17 cellular contexts compared by ENCODE assay signal in the genomic region with DNA sequence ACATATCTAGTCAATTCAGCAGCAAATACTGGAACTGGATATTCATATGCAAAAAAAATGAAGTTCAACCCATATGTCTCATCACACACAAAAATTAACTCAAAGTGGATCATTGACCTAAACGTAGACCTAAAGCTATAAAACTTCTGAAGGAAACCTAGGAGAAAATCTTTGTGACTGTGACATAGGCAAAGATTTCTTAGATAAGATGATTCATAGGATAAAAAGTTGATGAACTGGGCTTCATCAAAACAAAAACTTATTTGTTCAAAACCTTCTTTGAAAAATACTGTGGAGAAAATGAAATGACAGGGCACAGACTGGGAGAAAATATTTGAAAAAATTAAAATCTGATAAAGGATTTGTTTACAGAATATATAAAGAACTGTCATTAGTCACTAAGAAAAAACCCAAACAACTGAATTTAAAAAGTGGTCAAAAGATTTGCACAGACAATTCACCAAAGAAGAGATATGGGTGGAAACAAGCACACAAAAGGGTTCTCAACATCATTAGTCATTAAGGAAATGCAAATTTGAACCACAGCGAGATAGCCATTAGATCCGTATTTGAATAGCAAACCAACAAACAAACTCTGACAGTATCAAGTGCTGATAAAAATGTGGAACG.
A peak's percentile ranks its signal among the peaks of the same experiment; 100 is the strongest.
DNase-seq lines count a peak whose midpoint lies in the region; ATAC-seq and TF ChIP-seq lines count a peak whose summit lies in the region.
"Had no signal": no experiment of that assay in that cellular context is flagged by ENCODE, and none has a peak within 500 bp of the region (broad histone marks: within the 10 kb centered on the region; RNA-seq: fewer than 3 reads in every experiment).

No MANE protein-coding gene starts in this region.

- H3K4ac ChIP-seq in mesenchymal stem cell (ENCODE audit: low read depth in 1 of 2, low read length in 2 of 2) (no peak overlapping the region), neuronal stem cell (ENCODE audit: low read length) (no peak overlapping the region)

- no peak for TF ChIP-seq CTCF in WTC11 (IDR thresholded peaks at IDR 0.05)

- POLR2A ChIA-PET in WTC11 (lab: Charles Lee), result no interaction called here

- H4K91ac ChIP-seq in mesenchymal stem cell (ENCODE audit: low read length), result no peak overlapping the region
- no peak overlapping the region for H4K91ac ChIP-seq in neuronal stem cell (ENCODE audit: low read depth, low read length, poor library complexity)

- ATAC-seq in WTC11, result no peak

- H3K9ac ChIP-seq in HUES6 (ENCODE audit: low read length) (no peak overlapping the region), mesenchymal stem cell (ENCODE audit: low read length) (no peak overlapping the region), neuronal stem cell (ENCODE audit: low read depth, low read length, poor library complexity) (no peak overlapping the region)

- H3K9me3 ChIP-seq in HUES6 (ENCODE audit: control insufficient read depth, insufficient read depth, low read depth, low read length), result no peaks in the 10 kb centered on the region
- H3K9me3 ChIP-seq in mesenchymal stem cell (ENCODE audit: control insufficient read depth, low read length), result no peaks in the 10 kb centered on the region
- H3K9me3 ChIP-seq in neuronal stem cell (replicated peaks in 1 of 2; ENCODE audit: control insufficient read depth in 2 of 2, insufficient read depth in 1 of 2, low read depth in 1 of 2, low read length in 2 of 2), result no peaks in the 10 kb centered on the region

- H2AK5ac ChIP-seq in mesenchymal stem cell (ENCODE audit: low read length, severe bottlenecking), result no peak overlapping the region
- no peak overlapping the region for H2AK5ac ChIP-seq in neuronal stem cell (ENCODE audit: low read depth, low read length)

- H3K27ac ChIP-seq in HUES6 (ENCODE audit: low read depth, low read length) (peak overlapping the region; percentile 53), mesenchymal stem cell (ENCODE audit: low read length, poor library complexity, severe bottlenecking) (no peak overlapping the region), neuronal stem cell (replicated peaks; ENCODE audit: low read length) (no peak overlapping the region)

- H2BK15ac ChIP-seq in mesenchymal stem cell (ENCODE audit: low read depth, poor library complexity, severe bottlenecking) (no peak overlapping the region), neuronal stem cell (ENCODE audit: low read length) (no peak overlapping the region)

- H3K23ac ChIP-seq in mesenchymal stem cell (ENCODE audit: low read length in 2 of 2), result no peak overlapping the region
- no peak overlapping the region for H3K23ac ChIP-seq in neuronal stem cell (ENCODE audit: low read depth, low read length, poor library complexity)

- H2BK5ac ChIP-seq in mesenchymal stem cell (ENCODE audit: low read depth, low read length, poor library complexity, severe bottlenecking) (no peak overlapping the region), neuronal stem cell (ENCODE audit: low read length) (no peak overlapping the region)

- H3K9me3 Mint-ChIP-seq in WTC11, result no peaks in the 10 kb centered on the region
- H3K9me3 Mint-ChIP-seq: CD4-positive, alpha-beta T cell had no signal

- H3K4me2 ChIP-seq in mesenchymal stem cell (ENCODE audit: low read length, poor library complexity, severe bottlenecking) (no peak overlapping the region), neuronal stem cell (ENCODE audit: insufficient read depth, low read length, poor library complexity, severe bottlenecking) (no peak overlapping the region)

- H3K36me3 ChIP-seq in HUES6 (ENCODE audit: control insufficient read depth, insufficient read depth, low read length), result peaks cover 48% of the 10 kb centered on the region
- peaks cover 18 to 67% of the 10 kb centered on the region in 2 experiments for H3K36me3 ChIP-seq in mesenchymal stem cell (ENCODE audit: control insufficient read depth in 1 of 2, insufficient read depth in 2 of 2, low read depth in 1 of 2, low read length in 2 of 2)
- peaks cover 0 to 2% of the 10 kb centered on the region in 2 donors for H3K36me3 ChIP-seq in neuronal stem cell (replicated peaks in 1 of 2; ENCODE audit: control insufficient read depth in 2 of 2, insufficient read depth in 2 of 2, low read length in 2 of 2)

- 53% methylated on average over 3 of the region's 4 CpGs for WGBS in mesenchymal stem cell
- no CpG with 5 or more reads among the region's 4 CpGs for WGBS in neuronal stem cell (ENCODE audit: extremely low coverage in 2 of 2, insufficient read length in 2 of 2, insufficient replicate concordance in 1 of 2), 2 donors

- H3K4me1 Mint-ChIP-seq in WTC11, result peaks cover 58% of the 10 kb centered on the region
- H3K4me1 Mint-ChIP-seq: B cell had no signal

- H3K79me1 ChIP-seq in mesenchymal stem cell (replicated peaks; ENCODE audit: low read length, poor library complexity, severe bottlenecking) (peaks cover 29% of the 10 kb centered on the region), neuronal stem cell (ENCODE audit: low read depth, low read length) (peaks cover 2% of the 10 kb centered on the region)

- no peaks in the 10 kb centered on the region for H3K27me3 ChIP-seq in HUES6 (ENCODE audit: control insufficient read depth, insufficient read depth, low read length)
- H3K27me3 ChIP-seq in mesenchymal stem cell (ENCODE audit: control insufficient read depth in 1 of 2, insufficient read depth in 1 of 2, low read length in 2 of 2), result no peaks in the 10 kb centered on the region
- H3K27me3 ChIP-seq in neuronal stem cell (ENCODE audit: control insufficient read depth in 3 of 3, insufficient read depth in 3 of 3, low read depth in 1 of 3, low read length in 3 of 3), result no peaks in the 10 kb centered on the region

- H4K8ac ChIP-seq in mesenchymal stem cell (ENCODE audit: low read length), result no peak overlapping the region
- H4K8ac ChIP-seq in neuronal stem cell (ENCODE audit: low read depth, low read length), result no peak overlapping the region

- H3K36me3 Mint-ChIP-seq in WTC11, result peaks cover 35% of the 10 kb centered on the region

- intact Hi-C loops in posterior cingulate gyrus (cut with DNase I), result no loop called here

- H2BK120ac ChIP-seq in mesenchymal stem cell (ENCODE audit: low read depth, low read length) (no peak overlapping the region), neuronal stem cell (ENCODE audit: low read depth, low read length) (no peak overlapping the region)

- CTCF ChIA-PET in WTC11 (lab: Charles Lee), result interaction anchor here (1.9 kb wide), 1 partner anchor 77 kb away, joined by 6 read pairs; no protein-coding TSS in a partner anchor

- H3K4me3 ChIP-seq in HUES6 (ENCODE audit: low read depth, low read length) (no peak overlapping the region), mesenchymal stem cell (ENCODE audit: insufficient read depth in 1 of 2, low read depth in 1 of 2, low read length in 2 of 2) (no peak overlapping the region), neuronal stem cell (ENCODE audit: low read length in 2 of 2) (no peak overlapping the region)

- H3K27me3 Mint-ChIP-seq in WTC11 (ENCODE audit: low read depth), result no peaks in the 10 kb centered on the region

- 0 out of 2 replicates have a peak overlapping the region, but pooled peaks have one; percentile 86 for H3K27ac Mint-ChIP-seq in WTC11
- H3K27ac Mint-ChIP-seq: B cell; CD4-positive, alpha-beta T cell had no signal

- H2BK12ac ChIP-seq in mesenchymal stem cell (ENCODE audit: low read length in 2 of 2) (no peak overlapping the region), neuronal stem cell (ENCODE audit: low read length) (no peak overlapping the region)

- no peak overlapping the region for H3K4me3 Mint-ChIP-seq in WTC11
- H3K4me3 Mint-ChIP-seq: B cell; CD4-positive, alpha-beta T cell had no signal

- H3K18ac ChIP-seq in mesenchymal stem cell (ENCODE audit: low read depth in 1 of 2, low read length in 2 of 2) (no peak overlapping the region), neuronal stem cell (ENCODE audit: low read length) (no peak overlapping the region)

- DNase-seq in EH (ENCODE audit: low read depth) (peak; percentile 71), WTC11 (ENCODE audit: low spot score) (no peak), mesenchymal stem cell (peak; percentile 80), posterior cingulate gyrus (no peak), DMS79 (lab: John Stamatoyannopoulos, UW) (no peak), neuronal stem cell (ENCODE audit: low spot score) (no peak)
- DNase-seq: ACHN; CD4-positive, alpha-beta T cell; DMS79 treated with DMSO at 0.1 percent for 48 hours; HCEC 1CT; NCI-H146; NCI-H2227 treated with DMSO at 0.1 percent for 48 hours; NCI-H69; NK-92 treated with Interleukin-12 subunit alpha and Interleukin-12 subunit beta, amount 100 ng/mL, for 24 hours; OCI-M1 had no signal

- H2AFZ ChIP-seq in mesenchymal stem cell (ENCODE audit: low read depth, low read length), result no peak overlapping the region
- H2AFZ ChIP-seq in neuronal stem cell (ENCODE audit: low read length), result no peak overlapping the region

- peaks cover 43% of the 10 kb centered on the region for H3K4me1 ChIP-seq in HUES6 (ENCODE audit: control insufficient read depth, insufficient read depth, low read length)
- H3K4me1 ChIP-seq in mesenchymal stem cell (ENCODE audit: control insufficient read depth, insufficient read depth, low read depth, low read length), result peaks cover 8% of the 10 kb centered on the region
- H3K4me1 ChIP-seq in neuronal stem cell (ENCODE audit: control insufficient read depth in 2 of 2, insufficient read depth in 1 of 2, low read depth in 1 of 2, low read length in 2 of 2), result peaks cover 5 to 13% of the 10 kb centered on the region in 2 donors

- H3K14ac ChIP-seq in mesenchymal stem cell (ENCODE audit: low read length in 2 of 2), result no peak overlapping the region
- no peak overlapping the region for H3K14ac ChIP-seq in neuronal stem cell (ENCODE audit: low read length)

TF ChIP-seq in WTC11, 78 proteins besides CTCF, POLR2A, EP300 and RAD21 (continues in another document):
- TF ChIP-seq, protein P1, sequence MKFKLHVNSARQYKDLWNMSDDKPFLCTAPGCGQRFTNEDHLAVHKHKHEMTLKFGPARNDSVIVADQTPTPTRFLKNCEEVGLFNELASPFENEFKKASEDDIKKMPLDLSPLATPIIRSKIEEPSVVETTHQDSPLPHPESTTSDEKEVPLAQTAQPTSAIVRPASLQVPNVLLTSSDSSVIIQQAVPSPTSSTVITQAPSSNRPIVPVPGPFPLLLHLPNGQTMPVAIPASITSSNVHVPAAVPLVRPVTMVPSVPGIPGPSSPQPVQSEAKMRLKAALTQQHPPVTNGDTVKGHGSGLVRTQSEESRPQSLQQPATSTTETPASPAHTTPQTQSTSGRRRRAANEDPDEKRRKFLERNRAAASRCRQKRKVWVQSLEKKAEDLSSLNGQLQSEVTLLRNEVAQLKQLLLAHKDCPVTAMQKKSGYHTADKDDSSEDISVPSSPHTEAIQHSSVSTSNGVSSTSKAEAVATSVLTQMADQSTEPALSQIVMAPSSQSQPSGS (CRISPR knock-in tag; IDR thresholded peaks at IDR 0.05; ENCODE audit: borderline replicate concordance, low read depth), result no peak
- TF ChIP-seq SMAD3 (CRISPR knock-in tag; IDR thresholded peaks at IDR 0.05; ENCODE audit: borderline replicate concordance) (no peak), USF1 (CRISPR knock-in tag; IDR thresholded peaks at IDR 0.05) (no peak)

Comparison
In these comparisons a context has a peak if more than half of its experiments do, and no peak if none do; other contexts are left out.
1. DNase-seq: peak in EH (single experiment) and mesenchymal stem cell (single experiment); none in WTC11 (single experiment), posterior cingulate gyrus (0 of 10), DMS79 (single experiment) and neuronal stem cell (single experiment).